In the genomic region with DNA sequence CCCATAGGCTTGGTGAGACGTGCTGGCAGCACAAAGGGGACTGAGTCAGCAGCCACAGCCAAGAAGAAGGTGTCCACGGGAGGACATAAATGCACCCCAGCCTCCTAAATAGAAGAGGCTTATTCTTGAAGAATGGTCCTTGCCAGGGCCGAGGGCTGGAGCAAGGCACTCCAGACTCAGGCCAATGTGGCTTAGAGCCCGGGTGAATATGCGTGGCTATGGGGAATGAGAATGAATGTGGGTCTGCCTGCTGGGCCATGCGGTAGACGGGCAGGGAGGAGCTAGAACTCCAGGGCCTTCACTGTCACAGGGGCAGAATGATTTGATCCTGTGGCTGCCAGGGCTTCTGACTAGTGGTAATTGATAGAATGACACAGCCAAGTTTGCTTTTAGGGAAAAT, we compare ENCODE assay signal across 1 cellular context.
TF ChIP-seq lines count a peak whose summit lies in the region.

No MANE protein-coding gene starts in this region.

TF ChIP-seq in K562, 482 proteins besides CTCF, POLR2A, EP300 and RAD21:
- 0 out of 2 replicates have a peak, but pooled peaks have one; percentile 11 for TF ChIP-seq POLR2AphosphoS5 (IDR thresholded peaks at IDR 0.05; ENCODE audit: control insufficient read depth, insufficient read depth, low read depth, low read length)
- no peak for TF ChIP-seq ETS1 (conservative IDR thresholded peaks at IDR 0.05; ENCODE audit: control insufficient read depth, low read depth, low read length)
